ENCODE assay signal across 1 cellular context in the genomic region with DNA sequence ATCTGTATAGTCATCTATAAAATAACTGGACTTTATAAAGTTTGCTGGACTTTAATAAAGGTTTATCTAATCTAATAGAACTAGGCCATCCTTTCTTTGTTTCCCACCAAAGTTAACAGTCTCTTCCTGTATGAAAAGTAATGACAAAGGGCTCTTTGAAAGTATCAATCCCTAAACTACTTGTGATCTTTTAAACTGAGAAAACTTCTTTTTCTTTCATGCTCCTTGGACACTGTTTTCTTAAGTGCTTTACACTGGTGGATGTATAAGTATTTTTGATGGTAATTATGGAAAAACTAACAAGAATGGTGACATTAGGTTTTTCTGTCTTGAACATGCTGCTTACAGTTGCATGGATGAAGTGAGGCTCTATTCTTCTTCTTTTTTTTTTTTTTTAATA.
TF ChIP-seq lines count a peak whose summit lies in the region.

No MANE protein-coding gene starts in this region.

TF ChIP-seq in SK-N-SH treated with all-trans-retinoic acid at 6 μM for 48 hours, 23 proteins besides CTCF, POLR2A, EP300 and RAD21 (continued from another document):
- TF ChIP-seq CREB5 (CRISPR knock-in tag; IDR thresholded peaks at IDR 0.05; ENCODE audit: low read depth): no peak
- TF ChIP-seq TSHZ2 (CRISPR knock-in tag; IDR thresholded peaks at IDR 0.05): no peak
- no peak for TF ChIP-seq ZNF565 (CRISPR knock-in tag; conservative IDR thresholded peaks at IDR 0.05; ENCODE audit: low read depth)
